In the genomic region with DNA sequence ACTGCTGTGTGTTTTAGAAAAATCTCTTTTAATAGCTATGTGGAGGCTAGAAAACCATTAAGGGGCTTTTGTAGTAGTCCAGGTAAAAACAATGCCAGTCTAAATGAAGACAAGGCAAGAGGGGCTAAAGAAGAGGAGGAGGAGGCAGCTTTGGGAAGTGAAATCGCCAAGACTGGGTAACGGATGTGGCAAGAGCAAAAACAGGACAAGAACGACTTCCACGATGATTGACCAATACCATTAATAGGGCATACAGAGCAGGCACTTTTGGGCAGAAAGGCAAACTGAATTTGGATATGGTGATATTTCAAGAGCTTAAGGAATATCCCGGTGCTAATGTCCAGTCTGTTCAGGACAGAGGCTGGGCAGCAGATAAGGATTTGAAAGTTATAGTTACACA, we compare ENCODE assay signal across 14 cellular contexts. TPM values are rescaled to one million over a fixed set of nuclear protein-coding genes. Genes with fewer than 3 reads are reported as not detected.
DNase-seq lines count a peak whose midpoint lies in the region; ATAC-seq and TF ChIP-seq lines count a peak whose summit lies in the region.
"Had no signal": no experiment of that assay in that cellular context is flagged by ENCODE, and none has a peak within 500 bp of the region (broad histone marks: within the 10 kb centered on the region; RNA-seq: fewer than 3 reads in every experiment).

No MANE protein-coding gene starts in this region.

- TF ChIP-seq CTCF in activated CD8-positive, alpha-beta T cell treated with anti-CD3 and anti-CD28 coated beads for 36 hours (IDR thresholded peaks at IDR 0.05) = no peak

- intact Hi-C loops in activated CD8-positive, alpha-beta T cell treated with anti-CD3 and anti-CD28 coated beads for 36 hours (cut with micrococcal nuclease) = no loop called here

- H3K4me3 Mint-ChIP-seq in activated CD8-positive, alpha-beta T cell treated with anti-CD3 and anti-CD28 coated beads for 36 hours = no peak overlapping the region
- no peak overlapping the region for H3K4me3 Mint-ChIP-seq in activated CD8-positive, alpha-beta T cell treated with anti-CD3 and anti-CD28 coated beads, Interleukin-2, amount 10 ng/mL, durations not matched to agents 7 days and 5 days

- peaks cover 32% of the 10 kb centered on the region for H3K36me3 Mint-ChIP-seq in activated CD8-positive, alpha-beta T cell treated with anti-CD3 and anti-CD28 coated beads for 36 hours (ENCODE audit: low read depth)
- H3K36me3 Mint-ChIP-seq in activated CD8-positive, alpha-beta T cell treated with anti-CD3 and anti-CD28 coated beads, Interleukin-2, amount 10 ng/mL, durations not matched to agents 7 days and 5 days (ENCODE audit: low read depth) = peaks cover 28% of the 10 kb centered on the region

- CTCF ChIA-PET in activated CD8-positive, alpha-beta T cell treated with anti-CD3 and anti-CD28 coated beads for 36 hours (lab: Charles Lee) = interaction anchor here (0.8 kb wide), 1 partner anchor 68 kb away, joined by 3 read pairs; no protein-coding TSS in a partner anchor
- CTCF ChIA-PET in activated CD8-positive, alpha-beta T cell treated with anti-CD3 and anti-CD28 coated beads, Interleukin-2, amount 10 ng/mL, durations not matched to agents 7 days and 5 days (lab: Charles Lee) = interaction anchor here (1.0 to 1.3 kb wide), 3 partner anchors 69 to 271 kb away, joined by 3 to 4 read pairs (median 3); no protein-coding TSS in a partner anchor

- no peaks in the 10 kb centered on the region for H3K9me3 Mint-ChIP-seq in activated CD8-positive, alpha-beta T cell treated with anti-CD3 and anti-CD28 coated beads for 36 hours
- H3K9me3 Mint-ChIP-seq in activated CD8-positive, alpha-beta T cell treated with anti-CD3 and anti-CD28 coated beads, Interleukin-2, amount 10 ng/mL, durations not matched to agents 7 days and 5 days (ENCODE audit: insufficient read depth) = no peaks in the 10 kb centered on the region

- ATAC-seq in activated CD8-positive, alpha-beta T cell treated with anti-CD3 and anti-CD28 coated beads for 36 hours = no peak
- ATAC-seq in activated CD8-positive, alpha-beta T cell treated with anti-CD3 and anti-CD28 coated beads, Interleukin-2, amount 10 ng/mL, durations not matched to agents 7 days and 5 days = no peak
- ATAC-seq in GM19463 (IDR thresholded peaks at IDR 0.05; ENCODE audit: unreplicated experiment) = no peak
- ATAC-seq: A549, K562 had no signal

- peak overlapping the region; percentile 6 for H3K27ac Mint-ChIP-seq in activated CD8-positive, alpha-beta T cell treated with anti-CD3 and anti-CD28 coated beads for 36 hours
- no peak overlapping the region for H3K27ac Mint-ChIP-seq in activated CD8-positive, alpha-beta T cell treated with anti-CD3 and anti-CD28 coated beads, Interleukin-2, amount 10 ng/mL, durations not matched to agents 7 days and 5 days

- no peak for DNase-seq in activated CD8-positive, alpha-beta T cell treated with anti-CD3 and anti-CD28 coated beads for 36 hours
- DNase-seq in activated CD8-positive, alpha-beta T cell treated with anti-CD3 and anti-CD28 coated beads, Interleukin-2, amount 10 ng/mL, durations not matched to agents 7 days and 5 days = no peak
- peak; percentile 23 for DNase-seq in CD1c-positive myeloid dendritic cell (ENCODE audit: extremely low spot score)
- DNase-seq in NOMO-1 (lab: John Stamatoyannopoulos, UW; ENCODE audit: unreplicated experiment in 2 of 2) = peak; percentile 35 to 47
- DNase-seq in medulla oblongata (ENCODE audit: extremely low spot score) = peak; percentile 24
- no peak for DNase-seq in SK-N-DZ (ENCODE audit: low spot score)
- no peak for DNase-seq in NCI-H82 (lab: John Stamatoyannopoulos, UW)
- DNase-seq: GF-D8, NCI-H187 treated with DMSO at 0.1 percent for 48 hours, NCI-H446, SHP77 treated with DMSO at 0.1 percent for 48 hours had no signal

- POLR2A ChIA-PET in activated CD8-positive, alpha-beta T cell treated with anti-CD3 and anti-CD28 coated beads for 36 hours (lab: Charles Lee) = interaction anchor here (0.5 to 0.8 kb wide), 2 partner anchors 21 to 43 kb away, joined by 3 to 5 read pairs; a partner anchor contains a TSS
- POLR2A ChIA-PET in activated CD8-positive, alpha-beta T cell treated with anti-CD3 and anti-CD28 coated beads, Interleukin-2, amount 10 ng/mL, durations not matched to agents 7 days and 5 days (lab: Charles Lee) = interaction anchor here (1.3 kb wide), 1 partner anchor 9 kb away, joined by 3 read pairs; no protein-coding TSS in a partner anchor

- H3K4me1 Mint-ChIP-seq in activated CD8-positive, alpha-beta T cell treated with anti-CD3 and anti-CD28 coated beads for 36 hours (ENCODE audit: low read depth) = peaks cover 19% of the 10 kb centered on the region
- peaks cover 20% of the 10 kb centered on the region for H3K4me1 Mint-ChIP-seq in activated CD8-positive, alpha-beta T cell treated with anti-CD3 and anti-CD28 coated beads, Interleukin-2, amount 10 ng/mL, durations not matched to agents 7 days and 5 days (ENCODE audit: low read depth)

- H3K27me3 Mint-ChIP-seq in activated CD8-positive, alpha-beta T cell treated with anti-CD3 and anti-CD28 coated beads for 36 hours = no peaks in the 10 kb centered on the region
- H3K27me3 Mint-ChIP-seq in activated CD8-positive, alpha-beta T cell treated with anti-CD3 and anti-CD28 coated beads, Interleukin-2, amount 10 ng/mL, durations not matched to agents 7 days and 5 days (ENCODE audit: low read depth) = no peaks in the 10 kb centered on the region

RNA-seq across cellular contexts. Expression of a gene that starts 22.0 kb away (rescaled TPM):
- total RNA-seq in activated CD8-positive, alpha-beta T cell treated with anti-CD3 and anti-CD28 coated beads for 36 hours = 10 to 100 TPM; 59.8 to 61.8 TPM
- total RNA-seq in activated CD8-positive, alpha-beta T cell treated with anti-CD3 and anti-CD28 coated beads, Interleukin-2, amount 10 ng/mL, durations not matched to agents 7 days and 5 days = 10 to 100 TPM; 39.2 to 40.0 TPM
- polyA plus RNA-seq in SK-N-DZ (2014; cell fraction: cytosol; rRNA removed) = 38.0 and 49.7 TPM in 2 replicates
- polyA plus RNA-seq in SK-N-DZ (2014; cell fraction: nucleus; rRNA removed) = 14.8 and 28.0 TPM in 2 replicates

Comparison
In these comparisons a context has a peak if more than half of its experiments do, and no peak if none do; other contexts are left out.
1. DNase-seq: peak in CD1c-positive myeloid dendritic cell (single experiment), NOMO-1 (2 of 2) and medulla oblongata (single experiment); none in activated CD8-positive, alpha-beta T cell treated with anti-CD3 and anti-CD28 coated beads for 36 hours (single experiment), activated CD8-positive, alpha-beta T cell treated with anti-CD3 and anti-CD28 coated beads, Interleukin-2, amount 10 ng/mL, durations not matched to agents 7 days and 5 days (single experiment), SK-N-DZ (single experiment) and NCI-H82 (single experiment).